Comparison of ENCODE assay signal across 13 cellular contexts in the genomic region with DNA sequence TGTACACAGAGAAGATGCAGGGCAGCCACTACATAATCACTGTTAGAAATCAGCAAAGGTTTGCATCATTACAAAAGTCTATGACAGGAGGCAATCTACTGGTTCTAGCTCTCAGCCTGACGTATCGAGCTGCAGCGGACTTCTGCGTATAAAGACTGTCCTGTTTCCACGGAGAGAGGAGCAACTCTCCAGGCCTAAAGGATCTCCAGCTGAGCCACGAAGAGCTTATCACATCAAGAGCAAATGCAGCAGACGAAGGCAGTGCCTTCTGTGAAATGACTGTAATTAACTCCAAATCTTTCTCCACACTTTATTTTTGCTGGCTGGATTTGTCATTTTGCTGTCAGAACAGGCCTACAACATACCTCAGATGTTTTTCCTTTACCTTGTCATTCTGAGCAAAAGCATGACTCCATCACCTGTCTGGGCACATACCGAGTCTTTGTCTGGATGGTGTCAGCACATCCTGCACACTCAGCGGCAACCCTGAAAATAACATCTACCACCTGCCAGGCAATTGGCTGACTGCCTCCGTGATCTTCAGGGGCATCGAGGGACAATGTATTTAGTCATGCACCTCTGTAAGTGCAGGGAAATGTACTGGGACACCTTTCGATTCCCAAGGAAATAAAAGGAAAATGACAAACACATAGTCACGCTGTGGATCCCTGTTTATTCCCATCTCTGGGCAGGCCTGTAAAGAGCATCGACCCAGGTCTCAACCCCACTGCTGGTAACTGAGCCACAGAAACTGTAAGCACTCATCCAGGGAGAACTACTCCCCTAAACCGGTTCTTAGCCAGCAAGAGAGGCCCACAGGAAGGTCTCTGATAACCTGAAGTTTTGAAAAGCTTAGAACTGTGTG. TPM values are rescaled to one million over a fixed set of nuclear protein-coding genes. Genes with fewer than 3 reads are reported as not detected.
DNase-seq lines count a peak whose midpoint lies in the region; ATAC-seq and TF ChIP-seq lines count a peak whose summit lies in the region.
"Had no signal": no experiment of that assay in that cellular context is flagged by ENCODE, and none has a peak within 500 bp of the region (broad histone marks: within the 10 kb centered on the region; RNA-seq: fewer than 3 reads in every experiment).

No MANE protein-coding gene starts in this region.

- H3K36me3 Mint-ChIP-seq in neural crest cell (ENCODE audit: low read depth) (peaks cover 6% of the 10 kb centered on the region), immature natural killer cell (peaks cover 25 to 66% (median 33%) of the 10 kb centered on the region in 3 donors)
- peaks cover 69 to 84% of the 10 kb centered on the region in 2 donors for H3K36me3 Mint-ChIP-seq in CD4-positive, alpha-beta memory T cell
- peaks cover 96% of the 10 kb centered on the region for H3K36me3 Mint-ChIP-seq in CD4-positive, alpha-beta T cell (ENCODE audit: low read depth)

- TF ChIP-seq CTCF in epithelial cell of esophagus (IDR thresholded peaks at IDR 0.05; ENCODE audit: insufficient read depth, low read depth, low read length, missing control alignments) (peak; percentile 12), neural crest cell (conservative IDR thresholded peaks at IDR 0.05) (no peak)
- TF ChIP-seq CTCF in CD4-positive, alpha-beta T cell (IDR thresholded peaks at IDR 0.05) = no peak

- DNase-seq in NCI-H1092 (lab: John Stamatoyannopoulos, UW) (peak; percentile 54), NCI-H2227 (lab: John Stamatoyannopoulos, UW; ENCODE audit: unreplicated experiment) (peak; percentile 66), epithelial cell of esophagus (ENCODE audit: low read depth) (peak; percentile 99), neural crest cell (ENCODE audit: low read depth, low spot score) (no peak), immature natural killer cell (no peak)
- no peak for DNase-seq in CD4-positive, alpha-beta memory T cell
- no peak for DNase-seq in CD4-positive, alpha-beta T cell
- DNase-seq: H7; MV-4-11; RPMI8226; stimulated activated naive CD4-positive, alpha-beta T cell treated with Interleukin-2 at 50 U/mL for 16 hours had no signal

- peaks cover 83% of the 10 kb centered on the region for H3K36me3 ChIP-seq in CD4-positive, alpha-beta memory T cell (ENCODE audit: insufficient read depth, low read length)

- CTCF ChIA-PET in CD4-positive, alpha-beta memory T cell (lab: Charles Lee; ENCODE audit: partially characterized antibody) = interaction anchor here (1.1 to 2.6 kb wide), 3 partner anchors 8 to 169 kb away, joined by 4 to 6 read pairs (median 5); no protein-coding TSS in a partner anchor
- CTCF ChIA-PET in CD4-positive, alpha-beta T cell (lab: Charles Lee) = interaction anchor here (1.4 kb wide), 1 partner anchor 169 kb away, joined by 3 read pairs; no protein-coding TSS in a partner anchor

- POLR2A ChIA-PET in CD4-positive, alpha-beta memory T cell (lab: Charles Lee; ENCODE audit: partially characterized antibody) = no interaction called here
- POLR2A ChIA-PET in CD4-positive, alpha-beta T cell (lab: Charles Lee) = no interaction called here

- no peaks in the 10 kb centered on the region for H3K4me1 Mint-ChIP-seq in neural crest cell
- peaks cover 0 to 8% (median 3%) of the 10 kb centered on the region in 4 donors for H3K4me1 Mint-ChIP-seq in CD4-positive, alpha-beta memory T cell
- H3K4me1 Mint-ChIP-seq in CD4-positive, alpha-beta T cell (ENCODE audit: low read depth) = no peaks in the 10 kb centered on the region
- peaks cover 0 to 4% of the 10 kb centered on the region in 2 donors for H3K4me1 Mint-ChIP-seq in immature natural killer cell

- no peak overlapping the region for H3K27ac ChIP-seq in CD4-positive, alpha-beta memory T cell (ENCODE audit: low read depth, low read length)
- no peak overlapping the region for H3K27ac ChIP-seq in CD4-positive, alpha-beta T cell (ENCODE audit: low read depth, low read length)

- H3K4me3 ChIP-seq in epithelial cell of esophagus (ENCODE audit: low read length) = no peak overlapping the region
- no peak overlapping the region for H3K4me3 ChIP-seq in CD4-positive, alpha-beta memory T cell (ENCODE audit: low read length in 2 of 2)

- H3K4me3 Mint-ChIP-seq in neural crest cell (no peak overlapping the region), immature natural killer cell (no peak overlapping the region)
- H3K4me3 Mint-ChIP-seq in CD4-positive, alpha-beta memory T cell = no peak overlapping the region
- H3K4me3 Mint-ChIP-seq in CD4-positive, alpha-beta T cell = no peak overlapping the region
- H3K4me3 Mint-ChIP-seq: central memory CD8-positive, alpha-beta T cell had no signal

- intact Hi-C loops in CD4-positive, alpha-beta memory T cell (cut with micrococcal nuclease) = no loop called here
- intact Hi-C loops in CD4-positive, alpha-beta T cell (cut with DNase I, micrococcal nuclease) = loop anchor here in 1 of 2 experiments (10.0 kb wide), 1 partner anchor 143 kb away; no protein-coding TSS in a partner anchor

- no peaks in the 10 kb centered on the region for H3K4me1 ChIP-seq in CD4-positive, alpha-beta memory T cell (ENCODE audit: insufficient read depth, low read length)

- H3K27me3 ChIP-seq in CD4-positive, alpha-beta memory T cell (ENCODE audit: insufficient read depth, low read length) = no peaks in the 10 kb centered on the region
- H3K27me3 ChIP-seq in CD4-positive, alpha-beta T cell (ENCODE audit: control insufficient read depth, insufficient read depth, low read length) = no peaks in the 10 kb centered on the region

- H3K27me3 Mint-ChIP-seq in neural crest cell (ENCODE audit: low read depth) (no peaks in the 10 kb centered on the region), immature natural killer cell (ENCODE audit: low read depth in 3 of 3) (peaks cover 0 to 2% (median 0%) of the 10 kb centered on the region in 3 donors)
- H3K27me3 Mint-ChIP-seq in CD4-positive, alpha-beta memory T cell = no peaks in the 10 kb centered on the region
- H3K27me3 Mint-ChIP-seq in CD4-positive, alpha-beta T cell = no peaks in the 10 kb centered on the region
- H3K27me3 Mint-ChIP-seq: central memory CD8-positive, alpha-beta T cell had no signal

- H3K9me3 ChIP-seq in CD4-positive, alpha-beta memory T cell (ENCODE audit: control insufficient read depth in 1 of 2, low read length in 2 of 2) = no peaks in the 10 kb centered on the region
- no peaks in the 10 kb centered on the region for H3K9me3 ChIP-seq in CD4-positive, alpha-beta T cell (ENCODE audit: control insufficient read depth, low read length)

- no peaks in the 10 kb centered on the region for H3K9me3 Mint-ChIP-seq in neural crest cell
- H3K9me3 Mint-ChIP-seq in CD4-positive, alpha-beta memory T cell = no peaks in the 10 kb centered on the region
- no peaks in the 10 kb centered on the region for H3K9me3 Mint-ChIP-seq in CD4-positive, alpha-beta T cell
- no peaks in the 10 kb centered on the region for H3K9me3 Mint-ChIP-seq in immature natural killer cell
- H3K9me3 Mint-ChIP-seq: central memory CD8-positive, alpha-beta T cell had no signal

- H3K27ac Mint-ChIP-seq in neural crest cell (ENCODE audit: unreplicated experiment) (peak overlapping the region; percentile 19), immature natural killer cell (peak overlapping the region in 1 of 6 donors; percentile 8)
- peak overlapping the region in 1 of 7 donors; percentile 77 for H3K27ac Mint-ChIP-seq in CD4-positive, alpha-beta memory T cell
- H3K27ac Mint-ChIP-seq in CD4-positive, alpha-beta T cell = no peak overlapping the region

- no peak for ATAC-seq in CD4-positive, alpha-beta T cell (ENCODE audit: poor library complexity)
- ATAC-seq in HG03521 (IDR thresholded peaks at IDR 0.05; ENCODE audit: unreplicated experiment) = no peak

RNA-seq across cellular contexts. Expression of a gene that starts 26.3 kb away (rescaled TPM):
- 22.8 and 23.2 TPM in 2 replicates for total RNA-seq in neural crest cell
- total RNA-seq in CD4-positive, alpha-beta memory T cell = 10 to 100 TPM; 16.9 to 17.5 TPM
- polyA plus RNA-seq in CD4-positive, alpha-beta memory T cell = under 1 TPM; 0.39 to 0.77 TPM
- 1 to 10 TPM; 6.9 to 7.0 TPM for total RNA-seq in CD4-positive, alpha-beta T cell
- polyA plus RNA-seq in immature natural killer cell = under 1 TPM in 2 of 3 donors, not detected in 1; 0.07 to 0.43 TPM

RNA-seq across cellular contexts. Expression of a gene that starts 36.3 kb away (rescaled TPM):
- 11.9 and 13.2 TPM in 2 replicates for total RNA-seq in neural crest cell
- 10 to 100 TPM; 30.4 to 31.6 TPM for total RNA-seq in CD4-positive, alpha-beta memory T cell
- 100 to 1,000 TPM; 111 TPM for polyA plus RNA-seq in CD4-positive, alpha-beta memory T cell
- total RNA-seq in CD4-positive, alpha-beta T cell = 10 to 100 TPM; 13.0 to 13.4 TPM
- polyA plus RNA-seq in immature natural killer cell = 100 to 1,000 TPM in 1 of 3 donors, 10 to 100 TPM in 2; 81.1 to 101 (median 82.8) TPM

Comparison
In these comparisons a context has a peak if more than half of its experiments do, and no peak if none do; other contexts are left out.
1. DNase-seq: peak in NCI-H1092 (single experiment), NCI-H2227 (single experiment) and epithelial cell of esophagus (single experiment); none in neural crest cell (single experiment), CD4-positive, alpha-beta memory T cell (0 of 5), CD4-positive, alpha-beta T cell (0 of 10) and immature natural killer cell (0 of 3).